ENCODE assay signal across 27 cellular contexts in the genomic region with DNA sequence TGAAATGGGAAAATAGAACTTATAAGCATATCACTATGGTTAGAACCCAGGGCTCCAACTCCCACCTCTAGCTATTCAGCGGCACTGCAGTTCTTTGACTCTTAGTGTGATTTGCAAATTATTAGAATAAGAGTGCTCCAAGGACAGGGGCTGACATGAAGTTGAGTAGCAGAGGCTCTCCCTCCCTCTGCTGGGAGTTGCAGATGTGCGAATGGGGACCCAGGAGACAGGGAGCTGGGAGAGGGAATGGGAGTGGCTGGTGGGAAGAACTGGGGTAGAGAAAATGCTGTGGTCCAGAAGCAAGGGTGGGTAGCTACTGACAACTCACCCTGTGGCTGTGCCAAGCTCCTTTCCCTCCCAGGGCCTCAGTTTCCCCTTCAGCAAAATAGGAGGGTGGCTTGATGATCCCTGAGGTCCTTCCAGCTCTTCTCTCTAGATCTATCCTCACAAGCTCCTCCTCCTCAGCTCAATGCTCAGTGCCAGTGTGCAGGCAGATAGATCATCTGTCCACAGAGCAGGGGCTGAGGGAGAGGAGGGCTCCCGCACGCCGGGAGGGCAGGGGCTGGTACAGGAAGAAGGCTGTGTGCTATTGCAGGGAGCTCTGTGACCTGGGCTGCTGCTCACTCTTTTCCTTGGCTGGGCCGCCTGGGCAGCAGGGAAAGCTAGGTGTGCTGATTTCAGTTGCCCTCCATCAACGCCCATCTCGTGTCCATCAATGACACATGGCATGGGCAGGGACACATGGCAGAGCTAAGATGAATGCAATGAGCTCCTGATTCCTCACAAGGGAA.
"Had no signal": no experiment of that assay in that cellular context is flagged by ENCODE, and none has a peak within 500 bp of the region (broad histone marks: within the 10 kb centered on the region; RNA-seq: fewer than 3 reads in every experiment).

No MANE protein-coding gene starts in this region.

- H3K4me1 ChIP-seq: parathyroid adenoma, right lobe of liver, sigmoid colon, thyroid gland, upper lobe of left lung, vagina had no signal

- H2AFZ ChIP-seq: parathyroid adenoma had no signal

- H3K27me3 ChIP-seq: neutrophil, ovary, right lobe of liver, thyroid gland, tibial nerve, upper lobe of left lung, vagina had no signal

- H3K9me3 ChIP-seq: neutrophil, ovary, psoas muscle, right lobe of liver, sigmoid colon, stomach, thoracic aorta, thyroid gland, upper lobe of left lung, vagina had no signal

- H3K4me3 Mint-ChIP-seq: natural killer cell; nephron; stimulated activated effector memory CD8-positive, alpha-beta T cell treated with anti-CD3 and anti-CD28 coated beads, Interleukin-12 subunit alpha, Interleukin-12 subunit beta, amount 100 ng/mL, for 72 hours; stimulated activated naive B cell treated with anti-CD40 and anti-IgM and Interleukin-4, amounts not matched to agents 10 μg/mL and 1 μg/mL and 100 μg/mL, for 72 hours; stimulated activated naive CD8-positive, alpha-beta T cell treated with anti-CD3 and anti-CD28 coated beads, Interleukin-15, Interleukin-2, amounts not matched to agents 100 ng/mL and 50 ng/mL, for 24 hours had no signal

- H3K4me1 Mint-ChIP-seq: natural killer cell; stimulated activated effector memory CD8-positive, alpha-beta T cell treated with anti-CD3 and anti-CD28 coated beads, Interleukin-12 subunit alpha, Interleukin-12 subunit beta, amount 100 ng/mL, for 72 hours had no signal

- ATAC-seq: natural killer cell; psoas muscle; right cardiac atrium; right lobe of liver; stimulated activated effector memory CD8-positive, alpha-beta T cell treated with anti-CD3 and anti-CD28 coated beads, Interleukin-12 subunit alpha, Interleukin-12 subunit beta, amount 100 ng/mL, for 72 hours; stimulated activated naive B cell treated with anti-CD40 and anti-IgM and Interleukin-4, amounts not matched to agents 10 μg/mL and 1 μg/mL and 100 μg/mL, for 72 hours had no signal

- H3K79me2 ChIP-seq: parathyroid adenoma had no signal

- H3K27ac Mint-ChIP-seq: natural killer cell; nephron; progenitor cell of endocrine pancreas; stimulated activated effector memory CD8-positive, alpha-beta T cell treated with anti-CD3 and anti-CD28 coated beads, Interleukin-12 subunit alpha, Interleukin-12 subunit beta, amount 100 ng/mL, for 72 hours; stimulated activated naive B cell treated with anti-CD40 and anti-IgM and Interleukin-4, amounts not matched to agents 10 μg/mL and 1 μg/mL and 100 μg/mL, for 72 hours; stimulated activated naive CD8-positive, alpha-beta T cell treated with anti-CD3 and anti-CD28 coated beads, Interleukin-15, Interleukin-2, amounts not matched to agents 100 ng/mL and 50 ng/mL, for 24 hours had no signal

- H3K4me3 ChIP-seq: ovary, psoas muscle, right lobe of liver, sigmoid colon, stomach, thoracic aorta, thyroid gland, tibial nerve, upper lobe of left lung, vagina had no signal

- H3K36me3 Mint-ChIP-seq: natural killer cell; stimulated activated effector memory CD8-positive, alpha-beta T cell treated with anti-CD3 and anti-CD28 coated beads, Interleukin-12 subunit alpha, Interleukin-12 subunit beta, amount 100 ng/mL, for 72 hours; stimulated activated naive B cell treated with anti-CD40 and anti-IgM and Interleukin-4, amounts not matched to agents 10 μg/mL and 1 μg/mL and 100 μg/mL, for 72 hours had no signal

- H3K36me3 ChIP-seq: neutrophil, ovary, right lobe of liver, sigmoid colon, stomach, thoracic aorta, thyroid gland, tibial nerve, upper lobe of left lung, vagina had no signal

- H3K27ac ChIP-seq: neutrophil, ovary, parathyroid adenoma, psoas muscle, right lobe of liver, sigmoid colon, stomach, thoracic aorta, thyroid gland, tibial nerve, upper lobe of left lung, vagina had no signal

- H3K9me3 Mint-ChIP-seq: natural killer cell; stimulated activated effector memory CD8-positive, alpha-beta T cell treated with anti-CD3 and anti-CD28 coated beads, Interleukin-12 subunit alpha, Interleukin-12 subunit beta, amount 100 ng/mL, for 72 hours; stimulated activated naive B cell treated with anti-CD40 and anti-IgM and Interleukin-4, amounts not matched to agents 10 μg/mL and 1 μg/mL and 100 μg/mL, for 72 hours; stimulated activated naive CD8-positive, alpha-beta T cell treated with anti-CD3 and anti-CD28 coated beads, Interleukin-15, Interleukin-2, amounts not matched to agents 100 ng/mL and 50 ng/mL, for 24 hours had no signal

- DNase-seq: natural killer cell; nucleus accumbens; ovary; right lobe of liver; sigmoid colon; small intestine; stimulated activated CD4-positive, alpha-beta T cell treated with anti-CD3 and anti-CD28 coated beads, Interleukin-15, amount 100 ng/mL, for 24 hours; stimulated activated CD4-positive, alpha-beta T cell treated with anti-CD3 and anti-CD28 coated beads, Interleukin-2, amount 100 ng/mL, for 24 hours; stimulated activated CD4-positive, alpha-beta T cell treated with anti-CD3 and anti-CD28 coated beads, Interleukin-2, amount 100 ng/mL, for 48 hours; stimulated activated CD4-positive, alpha-beta T cell treated with anti-CD3 and anti-CD28 coated beads, Interleukin-4, amount 100 ng/mL, for 24 hours; stimulated activated naive B cell treated with anti-CD40 and anti-IgM and Interleukin-4, amounts not matched to agents 10 μg/mL and 1 μg/mL and 100 μg/mL, for 72 hours; stimulated activated naive CD4-positive, alpha-beta T cell treated with Interleukin-2 at 50 U/mL for 16 hours; stomach; thyroid gland; trophoblast cell had no signal
